In genomic region chr12:114478891-114479290, GRCh38 we compare ENCODE assay signal across 17 cellular contexts.
"Had no signal": no experiment of that assay in that cellular context is flagged by ENCODE, and none has a peak within 500 bp of the region (broad histone marks: within the 10 kb centered on the region; RNA-seq: fewer than 3 reads in every experiment).

No MANE protein-coding gene starts in this region.

- H3K4me3 Mint-ChIP-seq: memory B cell; natural killer cell treated with Interleukin-12 subunit alpha and Interleukin-12 subunit beta and Interleukin-15 and Interleukin-18, amount 100 ng/mL, for 72 hours had no signal

- H3K4me1 ChIP-seq: colonic mucosa had no signal

- H3K4me3 ChIP-seq: colonic mucosa, pancreas had no signal

- H3K27ac ChIP-seq: colonic mucosa, pancreas, suprapubic skin, thyroid gland had no signal

- H3K36me3 ChIP-seq: colonic mucosa, pancreas, suprapubic skin, thyroid gland had no signal

- H3K9me3 ChIP-seq: colonic mucosa, pancreas, suprapubic skin, thyroid gland had no signal

- DNase-seq: colonic mucosa; effector CD4-positive, alpha-beta T cell; foreskin melanocyte; head of caudate nucleus; hippocampal formation; left colon; midbrain; occipital lobe; pancreas; stimulated activated CD4-positive, alpha-beta T cell treated with anti-CD3 and anti-CD28 coated beads, Interleukin-2, amount 100 ng/mL, for 48 hours; stimulated activated naive CD4-positive, alpha-beta T cell treated with Interleukin-2 at 50 U/mL for 16 hours; thyroid gland had no signal

- H3K27ac Mint-ChIP-seq: memory B cell; natural killer cell treated with Interleukin-12 subunit alpha and Interleukin-12 subunit beta and Interleukin-15 and Interleukin-18, amount 100 ng/mL, for 72 hours; progenitor cell of endocrine pancreas had no signal

- H3K36me3 Mint-ChIP-seq: memory B cell; natural killer cell treated with Interleukin-12 subunit alpha and Interleukin-12 subunit beta and Interleukin-15 and Interleukin-18, amount 100 ng/mL, for 72 hours had no signal

- ATAC-seq: left colon; natural killer cell treated with Interleukin-12 subunit alpha and Interleukin-12 subunit beta and Interleukin-15 and Interleukin-18, amount 100 ng/mL, for 72 hours; pancreas; right cardiac atrium had no signal
